Comparison of ENCODE assay signal across 31 cellular contexts in genomic region chr9:24545847-24546522, GRCh38. TPM values are rescaled to one million over a fixed set of nuclear protein-coding genes. Genes with fewer than 3 reads are reported as not detected.
"Had no signal": no experiment of that assay in that cellular context is flagged by ENCODE, and none has a peak within 500 bp of the region (broad histone marks: within the 10 kb centered on the region; RNA-seq: fewer than 3 reads in every experiment).

TSS of gene IZUMO3 (minus strand) at chr9:24545897. CDS start at chr9:24545649, 248 bp downstream.

- H3K9me3 ChIP-seq: colonic mucosa, esophagus squamous epithelium, gastrocnemius medialis, left lung, lower lobe of right lung had no signal

- H3K4me3 Mint-ChIP-seq: dendritic cell treated with granulocyte-macrophage colony-stimulating factor and Interleukin-4, amounts not matched to agents 40 ng/mL and 50 ng/mL, for 4 days; effector memory CD8-positive, alpha-beta T cell had no signal

- H3K27ac ChIP-seq: colonic mucosa, epithelial cell of prostate, esophagus squamous epithelium, gastrocnemius medialis, heart right ventricle, left lung, lower lobe of right lung had no signal

- ATAC-seq: effector memory CD8-positive, alpha-beta T cell; esophagus mucosa; gastrocnemius medialis; heart right ventricle; left cardiac atrium; left lung; left ventricle myocardium superior; lower lobe of right lung had no signal

- H3K4me3 ChIP-seq: colonic mucosa, esophagus squamous epithelium, gastrocnemius medialis, heart right ventricle, left lung, lower lobe of right lung had no signal

- H3K27me3 Mint-ChIP-seq: dendritic cell treated with granulocyte-macrophage colony-stimulating factor and Interleukin-4, amounts not matched to agents 40 ng/mL and 50 ng/mL, for 4 days; effector memory CD8-positive, alpha-beta T cell had no signal

- H3K4me1 ChIP-seq: colonic mucosa, esophagus squamous epithelium, gastrocnemius medialis, heart right ventricle, left lung, lower lobe of right lung had no signal

- DNase-seq: colonic mucosa; cortex of kidney; effector CD8-positive, alpha-beta T cell; effector memory CD8-positive, alpha-beta T cell; erythroblast; esophagus squamous epithelium; foreskin fibroblast; foreskin melanocyte; gastrocnemius medialis; glutamatergic neuron; head of caudate nucleus; heart right ventricle; hippocampal formation; left cardiac atrium; left lung; left ventricle myocardium superior; lower lobe of right lung; mesenchymal stem cell; midbrain had no signal

- H3K27me3 ChIP-seq: colonic mucosa, esophagus squamous epithelium, gastrocnemius medialis, heart right ventricle, left lung had no signal

- H3K27ac Mint-ChIP-seq: dendritic cell treated with granulocyte-macrophage colony-stimulating factor and Interleukin-4, amounts not matched to agents 40 ng/mL and 50 ng/mL, for 4 days; effector memory CD8-positive, alpha-beta T cell had no signal

- H3K36me3 ChIP-seq: colonic mucosa, esophagus squamous epithelium, gastrocnemius medialis, heart right ventricle, left lung, lower lobe of right lung had no signal

RNA-seq across cellular contexts. Expression of gene IZUMO3, which starts in this region (rescaled TPM):
- total RNA-seq: chondrocyte, colonic mucosa, dermis microvascular lymphatic vessel endothelial cell, esophagus mucosa, esophagus squamous epithelium, gastrocnemius medialis, glomerular endothelial cell, heart right ventricle, kidney epithelial cell, left cardiac atrium, left lung, left ventricle myocardium superior, lower leg skin, lower lobe of right lung, lung microvascular endothelial cell, mononuclear cell, mucosa of gallbladder had no signal
- polyA plus RNA-seq: heart right ventricle, keratinocyte had no signal
